Comparison of ENCODE assay signal across 11 cellular contexts in the genomic region with DNA sequence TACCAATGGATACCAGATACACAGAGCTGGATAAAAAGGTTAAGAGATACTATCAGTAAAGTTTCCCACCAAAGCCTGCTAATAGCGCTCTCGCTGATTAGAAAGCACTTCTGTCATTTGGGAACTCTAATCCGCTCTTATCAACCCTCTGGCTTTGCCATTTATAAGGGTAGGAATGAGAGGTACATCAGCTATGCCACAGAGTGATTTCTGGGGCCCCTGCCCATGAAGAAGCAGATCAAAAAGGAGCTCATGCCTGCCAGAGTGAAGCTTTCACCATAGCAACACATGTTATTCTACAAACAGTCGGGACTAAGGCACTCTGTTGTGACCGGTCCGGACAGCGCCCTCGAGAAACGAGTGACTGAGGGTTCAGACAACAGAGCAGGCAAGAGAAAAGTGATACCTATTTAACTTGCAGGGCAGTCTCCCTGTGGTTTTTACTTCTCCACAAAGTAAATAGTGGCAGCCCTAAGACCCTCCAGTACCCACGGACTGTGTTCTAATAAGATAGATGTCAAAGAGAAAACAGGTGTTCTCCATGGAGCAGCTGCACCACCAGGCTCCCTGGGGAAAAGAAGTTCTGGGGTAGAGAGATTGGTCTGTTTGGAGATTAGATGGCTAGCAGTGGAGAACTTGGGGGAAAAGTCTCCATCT. TPM values are rescaled to one million over a fixed set of nuclear protein-coding genes. Genes with fewer than 3 reads are reported as not detected.
DNase-seq lines count a peak whose midpoint lies in the region; ATAC-seq, FAIRE-seq and TF ChIP-seq lines count a peak whose summit lies in the region.
"Had no signal": no experiment of that assay in that cellular context is flagged by ENCODE, and none has a peak within 500 bp of the region (broad histone marks: within the 10 kb centered on the region; RNA-seq: fewer than 3 reads in every experiment).

No MANE protein-coding gene starts in this region.

- CTCF ChIA-PET in HepG2 (lab: Yijun Ruan, JAX; ENCODE audit: low intra/inter-chr PET ratio, low total read pairs) (no interaction called here), PC-9 (lab: Charles Lee) (no interaction called here)

- H3K79me2 ChIP-seq in HepG2 (ENCODE audit: insufficient read depth, low read length) (peaks cover 100% of the 10 kb centered on the region), PC-9 (ENCODE audit: low read depth) (peaks cover 67% of the 10 kb centered on the region)

- POLR2A ChIA-PET in HepG2 (lab: Yijun Ruan, JAX), result interaction anchor here (1.2 to 2.8 kb wide), 3 partner anchors 18 to 27 kb away, joined by 3 to 8 read pairs (median 4); no protein-coding TSS in a partner anchor
- POLR2A ChIA-PET in PC-9 (lab: Charles Lee; ENCODE audit: unreplicated experiment), result no interaction called here

- TF ChIP-seq RAD21 in HepG2 (CRISPR knock-in tag; IDR thresholded peaks at IDR 0.05), result no peak

- in situ Hi-C loops in HepG2 (cut with HindIII; ENCODE audit: extremely low pct_ligation_motif_present, low pct_unique_long_range_greater_than_20kb), result no loop called here

- ATAC-seq in HepG2 (no peak), right lobe of liver (no peak)
- ATAC-seq in effector memory CD8-positive, alpha-beta T cell (replicated peaks), result no peak
- ATAC-seq: stimulated activated naive CD8-positive, alpha-beta T cell treated with anti-CD3 and anti-CD28 coated beads, Interleukin-15, Interleukin-2, amounts not matched to agents 100 U/mL and 50 U/mL, for 24 hours had no signal

- H3K9me3 Mint-ChIP-seq in effector memory CD8-positive, alpha-beta T cell, result no peaks in the 10 kb centered on the region
- H3K9me3 Mint-ChIP-seq: activated T-helper 1 cell treated with anti-CD3 and anti-CD28 coated beads, Interleukin-12 subunit alpha, Interleukin-12 subunit beta, Interleukin-2, Interleukin-4 antibody, amounts not matched to agents 30 ng/mL and 10 ng/mL and 1 ng/mL, durations not matched to agents 14 hours and 24 hours and 36 hours had no signal

- H3K36me3 Mint-ChIP-seq in effector memory CD8-positive, alpha-beta T cell (ENCODE audit: insufficient read depth), result peaks cover 20% of the 10 kb centered on the region

- TF ChIP-seq EP300 in HepG2 (IDR thresholded peaks at IDR 0.05; ENCODE audit: low read depth in 2 of 2, low read length in 2 of 2), result no peak
- TF ChIP-seq EP300 in HepG2 (CRISPR knock-in tag; IDR thresholded peaks at IDR 0.05; ENCODE audit: borderline replicate concordance), result no peak

- no peak overlapping the region for H3K4me3 Mint-ChIP-seq in effector memory CD8-positive, alpha-beta T cell
- H3K4me3 Mint-ChIP-seq: activated T-helper 1 cell treated with anti-CD3 and anti-CD28 coated beads, Interleukin-12 subunit alpha, Interleukin-12 subunit beta, Interleukin-2, Interleukin-4 antibody, amounts not matched to agents 30 ng/mL and 10 ng/mL and 1 ng/mL, durations not matched to agents 14 hours and 24 hours and 36 hours had no signal

- H3K27me3 ChIP-seq in HepG2 (ENCODE audit: control insufficient read depth in 1 of 2, insufficient read depth in 2 of 2, low read length in 2 of 2) (no peaks in the 10 kb centered on the region; a peak in 1 of 5 replicates), right lobe of liver (no peaks in the 10 kb centered on the region), PC-9 (ENCODE audit: insufficient read depth, low read depth) (no peaks in the 10 kb centered on the region)

- FAIRE-seq in HepG2 (lab: Jason Lieb, UNC), result no peak

- H3K36me3 ChIP-seq in HepG2 (replicated peaks in 1 of 2; ENCODE audit: control insufficient read depth in 1 of 2, insufficient read depth in 2 of 2, low read length in 2 of 2), result peaks cover 8 to 48% of the 10 kb centered on the region in 2 experiments
- H3K36me3 ChIP-seq in right lobe of liver, result no peaks in the 10 kb centered on the region
- H3K36me3 ChIP-seq in mesodermal cell (ENCODE audit: control insufficient read depth, insufficient read depth, low read length), result no peaks in the 10 kb centered on the region
- H3K36me3 ChIP-seq in PC-9 (ENCODE audit: low read depth), result no peaks in the 10 kb centered on the region

- H3K27ac ChIP-seq in HepG2 (ENCODE audit: extremely low read length, insufficient read depth, low read length), result peak overlapping the region; percentile 21
- no peak overlapping the region for H3K27ac ChIP-seq in right lobe of liver
- H3K27ac ChIP-seq in mesodermal cell (ENCODE audit: low read depth, low read length, severe bottlenecking), result peak overlapping the region; percentile 31
- H3K27ac ChIP-seq in PC-9, result no peak overlapping the region

- H2AFZ ChIP-seq in HepG2 (ENCODE audit: low read length) (no peak overlapping the region), PC-9 (no peak overlapping the region)

- H3K4me3 ChIP-seq in HepG2 (replicated peaks in 1 of 3; ENCODE audit: insufficient read depth in 1 of 3, low read depth in 2 of 3, low read length in 3 of 3) (no peak overlapping the region), right lobe of liver (no peak overlapping the region), mesodermal cell (ENCODE audit: extremely low read depth, insufficient read depth, low read length, poor library complexity, severe bottlenecking) (no peak overlapping the region), PC-9 (no peak overlapping the region)

- H4K20me1 ChIP-seq in HepG2 (ENCODE audit: insufficient read depth, low read length) (peaks cover 88% of the 10 kb centered on the region), PC-9 (ENCODE audit: insufficient read depth) (no peaks in the 10 kb centered on the region)

- H3K9ac ChIP-seq in HepG2 (ENCODE audit: insufficient read depth, low read depth, low read length), result no peak overlapping the region

- peaks cover 94% of the 10 kb centered on the region for H3K4me1 ChIP-seq in HepG2 (ENCODE audit: insufficient read depth, low read length)
- H3K4me1 ChIP-seq in right lobe of liver, result peaks cover 0 to 35% (median 14%) of the 10 kb centered on the region in 4 donors
- peaks cover 66% of the 10 kb centered on the region for H3K4me1 ChIP-seq in mesodermal cell (ENCODE audit: control insufficient read depth, insufficient read depth, low read length, poor library complexity, severe bottlenecking)
- H3K4me1 ChIP-seq in PC-9 (replicated peaks; ENCODE audit: insufficient read depth), result peaks cover 49% of the 10 kb centered on the region

- H3K9me3 ChIP-seq in HepG2 (ENCODE audit: low read length) (no peaks in the 10 kb centered on the region), right lobe of liver (no peaks in the 10 kb centered on the region), mesodermal cell (ENCODE audit: control insufficient read depth, low read length) (no peaks in the 10 kb centered on the region), PC-9 (ENCODE audit: insufficient read depth, low read depth) (no peaks in the 10 kb centered on the region)

- TF ChIP-seq CTCF in HepG2 (CRISPR knock-in tag; IDR thresholded peaks at IDR 0.05), result no peak
- TF ChIP-seq CTCF in right lobe of liver (IDR thresholded peaks at IDR 0.05), result no peak
- TF ChIP-seq CTCF in PC-9 (conservative IDR thresholded peaks at IDR 0.05), result no peak

- H3K27me3 Mint-ChIP-seq in effector memory CD8-positive, alpha-beta T cell, result no peaks in the 10 kb centered on the region

- intact Hi-C loops in HepG2 (cut with micrococcal nuclease; ENCODE audit: unreplicated experiment), result loop anchor here (5.0 kb wide), 1 partner anchor 69 kb away; no protein-coding TSS in a partner anchor
- intact Hi-C loops in right lobe of liver (cut with DNase I), result no loop called here
- intact Hi-C loops in PC-9 (cut with micrococcal nuclease; ENCODE audit: unreplicated experiment), result no loop called here

- 89% methylated on average over 10 of the region's 10 CpGs for WGBS in HepG2 (ENCODE audit: low lambda C conversion rate)
- 87% methylated on average over 8 of the region's 10 CpGs for WGBS in right lobe of liver (ENCODE audit: insufficient coverage, low coverage, low lambda C conversion rate, missing lambda C conversion rate)
- 78 to 84% methylated on average over 7 to 10 of the region's 10 CpGs for WGBS in mesodermal cell (ENCODE audit: insufficient coverage in 2 of 2), 2 experiments

- H3F3A ChIP-seq in PC-9 (ENCODE audit: insufficient read depth, low read depth), result peaks cover 16% of the 10 kb centered on the region

- H3K4me2 ChIP-seq in HepG2 (ENCODE audit: low read depth, low read length) (peak overlapping the region; percentile 21; the same call in 1 of the 2 replicates), PC-9 (no peak overlapping the region)

- peaks cover 59 to 78% of the 10 kb centered on the region in 2 donors for H3K4me1 Mint-ChIP-seq in effector memory CD8-positive, alpha-beta T cell (ENCODE audit: low read depth in 2 of 2)

- DNase-seq in HepG2 (ENCODE audit: low spot score), result no peak
- DNase-seq in right lobe of liver, result no peak
- DNase-seq in effector memory CD8-positive, alpha-beta T cell, result no peak
- no peak for DNase-seq in middle frontal gyrus (ENCODE audit: extremely low spot score, low spot score)
- DNase-seq in glomerular visceral epithelial cell (ENCODE audit: extremely low spot score), result no peak
- no peak for DNase-seq in activated CD4-positive, alpha-beta T cell treated with anti-CD3 and anti-CD28 coated beads for 48 hours
- no peak for DNase-seq in PC-9
- DNase-seq: MV-4-11; stimulated activated naive CD8-positive, alpha-beta T cell treated with anti-CD3 and anti-CD28 coated beads, Interleukin-15, Interleukin-2, amounts not matched to agents 100 U/mL and 50 U/mL, for 24 hours had no signal

- TF ChIP-seq POLR2A in HepG2 (IDR thresholded peaks at IDR 0.05; ENCODE audit: insufficient read depth in 1 of 2, low read depth in 2 of 2, low read length in 2 of 2) (no peak), right lobe of liver (IDR thresholded peaks at IDR 0.05) (no peak)

- BruUV-seq in HepG2 (replicated peaks; lab: Mats Ljungman, UMichigan), result no TSS peak
- BruUV-seq in PC-9 (replicated peaks; lab: Mats Ljungman, UMichigan), result no TSS peak

- H3K27ac Mint-ChIP-seq in effector memory CD8-positive, alpha-beta T cell, result peak overlapping the region; percentile 13 to 31
- H3K27ac Mint-ChIP-seq: activated T-helper 1 cell treated with anti-CD3 and anti-CD28 coated beads, Interleukin-12 subunit alpha, Interleukin-12 subunit beta, Interleukin-2, Interleukin-4 antibody, amounts not matched to agents 30 ng/mL and 10 ng/mL and 1 ng/mL, durations not matched to agents 14 hours and 24 hours and 36 hours had no signal

- no peaks in the 10 kb centered on the region; the same call in 1 of the 2 replicates for H3K9me2 ChIP-seq in PC-9 (ENCODE audit: insufficient read depth)

RNA-seq across cellular contexts. Expression of gene TRAM2, which starts 5.6 kb away (rescaled TPM):
- total RNA-seq in HepG2 (2016; rRNA removed; fragmentation: Illumina TruSeq; extraction: Trizol) (40.5 and 49.1 TPM in 2 replicates), right lobe of liver (10 to 100 TPM; 16.1 to 24.8 (median 17.8) TPM), PC-9 (2021) (28.1 and 40.9 TPM in 2 replicates)
- 4.0 and 4.7 TPM in 2 replicates for total RNA-seq in HepG2 (2016; cell fraction: cytosol; rRNA removed; fragmentation: Illumina TruSeq; extraction: Trizol; ENCODE audit: low read depth)
- total RNA-seq in HepG2 (2016; cell fraction: insoluble cytoplasmic fraction; rRNA removed; fragmentation: Illumina TruSeq; extraction: Trizol), result 36.8 and 47.0 TPM in 2 replicates
- total RNA-seq in HepG2 (2016; cell fraction: membrane; rRNA removed; fragmentation: Illumina TruSeq; extraction: Trizol), result 24.9 and 25.7 TPM in 2 replicates
- 50.0 and 60.1 TPM in 2 replicates for total RNA-seq in HepG2 (2016; cell fraction: nucleus; rRNA removed; fragmentation: Illumina TruSeq; extraction: Trizol)
- 68.2 and 72.5 TPM in 2 replicates for polyA plus RNA-seq in HepG2 (2011; rRNA removed)
- 51.1 and 62.3 TPM in 2 replicates for polyA plus RNA-seq in HepG2 (2011; cell fraction: cytosol; rRNA removed)
- polyA plus RNA-seq in HepG2 (2011; cell fraction: nucleus; rRNA removed), result 100.0 and 109 TPM in 2 replicates
- polyA plus RNA-seq in HepG2 (2012), result 42.0 and 55.5 TPM in 2 replicates
- polyA plus RNA-seq in HepG2 (2016; cell fraction: cytosol; fragmentation: Illumina TruSeq; extraction: Trizol; ENCODE audit: low read depth), result 2.3 and 2.5 TPM in 2 replicates
- polyA plus RNA-seq in HepG2 (2016; cell fraction: insoluble cytoplasmic fraction; fragmentation: Illumina TruSeq; extraction: Trizol; ENCODE audit: low read depth), result 27.8 and 31.3 TPM in 2 replicates
- polyA plus RNA-seq in HepG2 (2016; cell fraction: membrane; fragmentation: Illumina TruSeq; extraction: Trizol; ENCODE audit: low read depth), result 11.1 and 12.4 TPM in 2 replicates
- 72.8 and 73.2 TPM in 2 replicates for polyA plus RNA-seq in HepG2 (2016; cell fraction: nucleus; fragmentation: Illumina TruSeq; extraction: Trizol; ENCODE audit: insufficient read depth, low read depth)
- 21.3 and 119 TPM in 2 replicates for polyA minus RNA-seq in HepG2 (2011; rRNA and poly(A)+ RNA removed; ENCODE audit: low replicate concordance)
- polyA minus RNA-seq in HepG2 (2011; cell fraction: cytosol; rRNA and poly(A)+ RNA removed), result 67.1 and 80.2 TPM in 2 replicates
- polyA minus RNA-seq in HepG2 (2011; cell fraction: nucleus; rRNA and poly(A)+ RNA removed), result 60.0 and 64.5 TPM in 2 replicates
- 19.4 TPM for polyA plus RNA-seq in mesodermal cell (2013, experiment 1 of 2)
- 16.0 TPM for polyA plus RNA-seq in mesodermal cell (2013, experiment 2 of 2)

Comparison
In these comparisons a context has a peak if more than half of its experiments do, and no peak if none do; other contexts are left out.
1. H3K27ac ChIP-seq: peak in HepG2 (single experiment) and mesodermal cell (single experiment); none in right lobe of liver (0 of 3) and PC-9 (single experiment).